1 cellular context compared by ENCODE assay signal in the genomic region with DNA sequence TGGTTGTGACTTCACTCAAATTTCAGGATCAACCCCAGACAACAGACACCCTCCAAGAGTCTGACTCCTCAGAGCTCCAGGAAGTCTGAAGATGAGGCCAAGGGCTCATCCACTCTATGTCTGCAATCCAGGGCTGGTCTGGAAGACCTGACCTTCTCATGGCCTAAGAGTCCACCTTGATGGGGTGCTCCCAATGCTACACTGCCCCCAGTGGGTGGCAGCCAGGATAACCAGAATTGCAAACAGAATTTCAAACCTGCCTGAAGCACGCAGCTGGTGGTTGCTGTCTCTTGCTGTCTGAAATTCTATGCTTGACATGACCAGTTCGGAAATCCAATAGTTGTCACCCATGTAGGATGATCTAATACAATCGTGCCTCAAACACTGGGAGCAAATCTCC.
TF ChIP-seq lines count a peak whose summit lies in the region.

No MANE protein-coding gene starts in this region.

TF ChIP-seq in K562, 482 proteins besides CTCF, POLR2A, EP300 and RAD21 (continued from another document):
- TF ChIP-seq, protein P1, sequence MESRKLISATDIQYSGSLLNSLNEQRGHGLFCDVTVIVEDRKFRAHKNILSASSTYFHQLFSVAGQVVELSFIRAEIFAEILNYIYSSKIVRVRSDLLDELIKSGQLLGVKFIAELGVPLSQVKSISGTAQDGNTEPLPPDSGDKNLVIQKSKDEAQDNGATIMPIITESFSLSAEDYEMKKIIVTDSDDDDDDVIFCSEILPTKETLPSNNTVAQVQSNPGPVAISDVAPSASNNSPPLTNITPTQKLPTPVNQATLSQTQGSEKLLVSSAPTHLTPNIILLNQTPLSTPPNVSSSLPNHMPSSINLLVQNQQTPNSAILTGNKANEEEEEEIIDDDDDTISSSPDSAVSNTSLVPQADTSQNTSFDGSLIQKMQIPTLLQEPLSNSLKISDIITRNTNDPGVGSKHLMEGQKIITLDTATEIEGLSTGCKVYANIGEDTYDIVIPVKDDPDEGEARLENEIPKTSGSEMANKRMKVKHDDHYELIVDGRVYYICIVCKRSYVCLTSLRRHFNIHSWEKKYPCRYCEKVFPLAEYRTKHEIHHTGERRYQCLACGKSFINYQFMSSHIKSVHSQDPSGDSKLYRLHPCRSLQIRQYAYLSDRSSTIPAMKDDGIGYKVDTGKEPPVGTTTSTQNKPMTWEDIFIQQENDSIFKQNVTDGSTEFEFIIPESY (CRISPR knock-in tag; IDR thresholded peaks at IDR 0.05), result peak; percentile 88
- TF ChIP-seq ZNF57 (CRISPR knock-in tag; IDR thresholded peaks at IDR 0.05), result no peak
- TF ChIP-seq ZNF23 (CRISPR knock-in tag; IDR thresholded peaks at IDR 0.05), result no peak
- TF ChIP-seq, protein P2, sequence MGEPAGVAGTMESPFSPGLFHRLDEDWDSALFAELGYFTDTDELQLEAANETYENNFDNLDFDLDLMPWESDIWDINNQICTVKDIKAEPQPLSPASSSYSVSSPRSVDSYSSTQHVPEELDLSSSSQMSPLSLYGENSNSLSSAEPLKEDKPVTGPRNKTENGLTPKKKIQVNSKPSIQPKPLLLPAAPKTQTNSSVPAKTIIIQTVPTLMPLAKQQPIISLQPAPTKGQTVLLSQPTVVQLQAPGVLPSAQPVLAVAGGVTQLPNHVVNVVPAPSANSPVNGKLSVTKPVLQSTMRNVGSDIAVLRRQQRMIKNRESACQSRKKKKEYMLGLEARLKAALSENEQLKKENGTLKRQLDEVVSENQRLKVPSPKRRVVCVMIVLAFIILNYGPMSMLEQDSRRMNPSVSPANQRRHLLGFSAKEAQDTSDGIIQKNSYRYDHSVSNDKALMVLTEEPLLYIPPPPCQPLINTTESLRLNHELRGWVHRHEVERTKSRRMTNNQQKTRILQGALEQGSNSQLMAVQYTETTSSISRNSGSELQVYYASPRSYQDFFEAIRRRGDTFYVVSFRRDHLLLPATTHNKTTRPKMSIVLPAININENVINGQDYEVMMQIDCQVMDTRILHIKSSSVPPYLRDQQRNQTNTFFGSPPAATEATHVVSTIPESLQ (CRISPR knock-in tag; IDR thresholded peaks at IDR 0.05), result no peak
- 0 out of 2 replicates have a peak, but pooled peaks have one; percentile 9 for TF ChIP-seq SMC3 (conservative IDR thresholded peaks at IDR 0.05; ENCODE audit: insufficient read depth, low read depth, low read length)
- no peak for TF ChIP-seq NCOR1 (IDR thresholded peaks at IDR 0.05)
- TF ChIP-seq ARID1B (IDR thresholded peaks at IDR 0.05), result no peak
